In genomic region chr13:30908416-30908980, GRCh38 we compare ENCODE assay signal across 13 cellular contexts. TPM values are rescaled to one million over a fixed set of nuclear protein-coding genes. Genes with fewer than 3 reads are reported as not detected.
DNase-seq lines count a peak whose midpoint lies in the region; ATAC-seq, FAIRE-seq and TF ChIP-seq lines count a peak whose summit lies in the region.
"Had no signal": no experiment of that assay in that cellular context is flagged by ENCODE, and none has a peak within 500 bp of the region (broad histone marks: within the 10 kb centered on the region; RNA-seq: fewer than 3 reads in every experiment).

No MANE protein-coding gene starts in this region.

- H3K4me3 ChIP-seq in brain microvascular endothelial cell (ENCODE audit: low read depth, low read length): peak overlapping the region; percentile 72
- H3K4me3 ChIP-seq in stomach: peak overlapping the region in 1 of 4 donors; percentile 38

- TF ChIP-seq CTCF in brain microvascular endothelial cell (IDR thresholded peaks at IDR 0.05; ENCODE audit: low read depth, low read length, missing control alignments) (no peak), stomach (IDR thresholded peaks at IDR 0.05) (no peak)

- H3K4me1 ChIP-seq in stomach: peaks cover 9 to 29% (median 21%) of the 10 kb centered on the region in 4 donors

- intact Hi-C loops in stomach (cut with DNase I; ENCODE audit: low total_unique reads): no loop called here

- peak; percentile 15 for DNase-seq in KG1 (lab: John Stamatoyannopoulos, UW)
- no peak for DNase-seq in brain microvascular endothelial cell
- DNase-seq in hepatic stellate cell (ENCODE audit: low spot score): peak; percentile 34
- DNase-seq in stomach: no peak
- no peak for DNase-seq in globus pallidus (ENCODE audit: low spot score)
- DNase-seq in H54 (ENCODE audit: insufficient read length, low spot score): no peak
- DNase-seq: DND-41; head of caudate nucleus; NCI-H510A treated with DMSO at 0.1 percent for 48 hours; stimulated activated CD4-positive, alpha-beta T cell treated with anti-CD3 and anti-CD28 coated beads, Interleukin-2, amount 100 ng/mL, for 24 hours; SW 1271 had no signal

- no peak for FAIRE-seq in H54 (lab: Jason Lieb, UNC)

- no peaks in the 10 kb centered on the region for H3K36me3 ChIP-seq in brain microvascular endothelial cell (replicated peaks)
- H3K36me3 ChIP-seq in stomach: no peaks in the 10 kb centered on the region

- H3K27ac ChIP-seq in brain microvascular endothelial cell (peak overlapping the region; percentile 71), stomach (peak overlapping the region in 3 of 5 donors; percentile 22 to 60 (median 34))

- 17 to 25% (median 19%) methylated on average over 5 of the region's 5 CpGs for WGBS in stomach, 5 donors

- no peak for ATAC-seq in GM18517 (IDR thresholded peaks at IDR 0.05; ENCODE audit: unreplicated experiment)
- ATAC-seq in GM18502 (IDR thresholded peaks at IDR 0.05; ENCODE audit: poor library complexity, unreplicated experiment): no peak

- no peaks in the 10 kb centered on the region for H3K27me3 ChIP-seq in brain microvascular endothelial cell (replicated peaks)
- H3K27me3 ChIP-seq in stomach: peaks cover 9 to 52% (median 23%) of the 10 kb centered on the region in 3 donors

- TF ChIP-seq POLR2A in stomach (IDR thresholded peaks at IDR 0.05): no peak
- no peak for TF ChIP-seq POLR2A in H54 (IDR thresholded peaks at IDR 0.05; ENCODE audit: low read depth, low read length)

- TF ChIP-seq EP300 in stomach (IDR thresholded peaks at IDR 0.05): no peak

- H3K9me3 ChIP-seq in stomach: no peaks in the 10 kb centered on the region

- in situ Hi-C loops in brain microvascular endothelial cell (cut with HindIII; ENCODE audit: low pct_ligation_motif_present, low sequenced_read_pairs): no loop called here

RNA-seq across cellular contexts. Expression of gene MEDAG, which starts 2.4 kb away (rescaled TPM):
- total RNA-seq in stomach: 10 to 100 TPM in 3 of 5 donors, 1 to 10 TPM in 1, under 1 TPM in 1; 0.89 to 57.9 (median 15.4) TPM
- polyA plus RNA-seq in stomach: 1 to 10 TPM; 4.5 to 9.0 (median 6.0) TPM

RNA-seq across cellular contexts. Expression of gene TEX26, which starts 24.0 kb away (rescaled TPM):
- not detected for total RNA-seq in stomach
- under 1 TPM in 1 of 3 donors, not detected in 2; 0.50 TPM for polyA plus RNA-seq in stomach

Comparison
In these comparisons a context has a peak if more than half of its experiments do, and no peak if none do; other contexts are left out.
1. DNase-seq: peak in KG1 (single experiment) and hepatic stellate cell (single experiment); none in brain microvascular endothelial cell (single experiment), stomach (single experiment), globus pallidus (single experiment) and H54 (single experiment).